1 cellular context compared by ENCODE assay signal in the genomic region with DNA sequence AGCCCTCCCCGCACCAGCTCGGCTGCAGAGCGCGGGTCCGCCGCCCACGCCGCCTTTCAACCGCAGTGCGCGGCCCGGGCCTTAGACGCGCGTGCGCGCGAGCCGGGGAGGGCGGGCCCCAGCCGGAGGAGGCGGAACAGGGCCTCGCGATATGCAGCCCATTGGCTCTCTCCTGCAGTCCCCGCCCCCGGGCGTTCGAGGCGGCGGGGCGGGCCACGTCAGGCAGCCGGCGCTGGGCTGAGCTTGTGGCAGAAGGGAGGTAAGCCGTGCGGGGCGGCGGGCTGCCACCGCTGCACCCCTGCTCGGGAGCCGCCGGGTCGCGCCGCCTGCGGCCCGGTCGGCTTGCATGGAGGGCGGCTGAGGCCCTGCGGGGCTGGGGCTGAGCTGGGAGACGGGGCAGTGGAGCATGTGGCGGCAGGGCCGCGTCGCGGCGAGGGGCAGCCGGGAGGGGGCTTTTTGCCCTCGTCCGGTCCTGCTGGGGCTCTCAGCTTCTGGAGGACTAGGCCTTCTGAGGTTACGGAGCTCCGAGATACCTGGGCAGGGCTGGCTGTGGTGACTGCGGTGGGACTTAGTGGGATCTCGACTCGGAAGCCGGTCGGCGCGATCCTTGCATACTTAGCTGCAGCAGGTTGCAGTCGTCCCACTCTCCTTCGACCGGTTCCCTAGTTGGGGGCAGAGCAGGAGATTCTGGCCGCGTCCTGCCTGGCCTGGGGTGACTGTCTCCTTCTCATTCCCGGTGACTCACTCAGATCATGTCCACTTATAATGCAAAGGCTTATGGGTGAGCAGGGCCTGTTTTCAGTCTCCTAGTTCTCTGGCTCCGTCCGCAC.
TF ChIP-seq lines count a peak whose summit lies in the region.

A gene with protein sequence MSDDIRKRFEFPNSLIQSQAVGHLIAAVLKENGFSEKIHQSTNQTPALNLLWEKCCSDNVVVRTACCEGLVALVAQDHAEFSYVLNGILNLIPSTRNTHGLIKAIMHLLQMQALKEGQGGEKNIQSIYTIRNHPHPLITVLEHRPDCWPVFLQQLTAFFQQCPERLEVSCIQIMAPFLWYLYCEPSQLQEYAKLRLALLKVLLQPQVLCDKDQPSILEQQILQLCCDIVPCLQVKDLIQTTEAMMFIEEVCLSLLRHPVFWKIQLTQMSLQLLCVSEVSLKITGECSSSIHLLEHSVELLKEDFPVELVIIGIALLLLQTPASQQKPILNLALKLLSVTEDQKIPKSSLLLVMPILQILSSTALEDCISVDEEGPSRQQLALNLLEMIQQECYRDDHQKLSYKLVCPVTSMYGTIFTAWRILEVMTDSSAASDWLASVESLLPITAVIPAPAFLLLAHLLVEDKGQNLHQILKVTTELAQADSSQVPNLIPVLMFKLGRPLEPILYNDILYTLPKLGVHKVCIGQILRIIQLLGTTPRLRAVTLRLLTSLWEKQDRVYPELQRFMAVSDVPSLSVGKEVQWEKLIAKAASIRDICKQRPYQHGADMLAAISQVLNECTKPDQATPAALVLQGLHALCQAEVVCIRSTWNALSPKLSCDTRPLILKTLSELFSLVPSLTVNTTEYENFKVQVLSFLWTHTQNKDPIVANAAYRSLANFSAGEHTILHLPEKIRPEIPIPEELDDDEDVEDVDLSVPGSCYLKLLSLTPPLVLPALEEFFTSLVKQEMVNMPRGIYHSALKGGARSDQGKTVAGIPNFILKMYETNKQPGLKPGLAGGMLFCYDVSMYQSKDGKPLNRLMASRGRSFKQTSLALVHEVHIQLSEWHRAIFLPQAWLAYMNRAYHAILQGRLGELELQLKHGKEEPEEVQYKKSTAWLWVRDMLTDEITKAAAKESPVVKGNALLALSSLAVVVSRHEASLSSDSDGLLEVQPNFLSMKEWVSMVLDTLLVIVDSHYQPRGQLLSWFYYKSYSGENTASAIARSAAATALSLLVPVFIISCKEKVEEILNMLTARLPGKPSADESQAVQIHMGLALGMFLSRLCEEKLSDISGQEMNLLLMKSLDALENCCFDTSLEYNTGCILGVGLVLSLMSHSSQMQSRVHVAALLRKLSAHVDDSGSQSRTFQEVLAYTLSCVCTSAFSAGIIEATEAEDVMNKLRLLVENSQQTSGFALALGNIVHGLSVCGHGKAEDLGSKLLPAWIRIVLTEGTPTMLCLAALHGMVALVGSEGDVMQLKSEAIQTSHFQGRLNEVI (N-terminal part only) (plus strand): TSS at position 225 of the 830 bp plus-strand sequence. CDS start 31,095 bp downstream, outside the sequence.

TF ChIP-seq in HepG2, 621 proteins besides CTCF, POLR2A, EP300 and RAD21 (continued from another document and continues in another):
- TF ChIP-seq MIER2 (CRISPR knock-in tag; IDR thresholded peaks at IDR 0.05) (no peak), GTF2F1 (IDR thresholded peaks at IDR 0.05; ENCODE audit: low read length) (0 out of 2 replicates have a peak, but pooled peaks have one; percentile 36), ZNF598 (CRISPR knock-in tag; IDR thresholded peaks at IDR 0.05; ENCODE audit: borderline replicate concordance) (no peak; the same call in 1 of the 2 replicates), ZBTB8A (CRISPR knock-in tag; IDR thresholded peaks at IDR 0.05; ENCODE audit: borderline replicate concordance, low read depth) (no peak), ZNF746 (CRISPR knock-in tag; IDR thresholded peaks at IDR 0.05) (no peak; the same call in 1 of the 2 replicates), ZNF350 (CRISPR knock-in tag; IDR thresholded peaks at IDR 0.05; ENCODE audit: borderline replicate concordance, low read depth) (no peak), ARID2 (CRISPR knock-in tag; IDR thresholded peaks at IDR 0.05; ENCODE audit: borderline replicate concordance) (peak; percentile 91; the same call in 1 of the 2 replicates), ASH2L (IDR thresholded peaks at IDR 0.05; ENCODE audit: insufficient read length, low read depth, low read length) (peak; percentile 78), MAZ (IDR thresholded peaks at IDR 0.05; ENCODE audit: borderline replicate concordance, low read depth, low read length) (peak; percentile 65; the same call in 1 of the 2 replicates), MAZ (CRISPR knock-in tag; IDR thresholded peaks at IDR 0.05; ENCODE audit: low read depth) (peak; percentile 95), HNRNPK (IDR thresholded peaks at IDR 0.05; ENCODE audit: low read depth, low read length, poor library complexity, severe bottlenecking) (peak; percentile 74), ATF7 (IDR thresholded peaks at IDR 0.05) (no peak), ATF7 (CRISPR knock-in tag; IDR thresholded peaks at IDR 0.05) (peak; percentile 54; the same call in 1 of the 2 replicates), MED1 (CRISPR knock-in tag; IDR thresholded peaks at IDR 0.05) (peak; percentile 62; the same call in 1 of the 2 replicates), ARHGAP35 (CRISPR knock-in tag; IDR thresholded peaks at IDR 0.05; ENCODE audit: borderline replicate concordance) (no peak; the same call in 1 of the 2 replicates), ZNF556 (CRISPR knock-in tag; IDR thresholded peaks at IDR 0.05; ENCODE audit: borderline replicate concordance) (peak; percentile 86), SOX13 (IDR thresholded peaks at IDR 0.05) (no peak), SOX13 (CRISPR knock-in tag; conservative IDR thresholded peaks at IDR 0.05 in 1 of 2, IDR thresholded peaks at IDR 0.05 in 1 of 2) (peak in 1 of 2 experiments; percentile 3; a peak in 1 of 4 replicates), ZNF557 (CRISPR knock-in tag; IDR thresholded peaks at IDR 0.05) (0 out of 2 replicates have a peak, but pooled peaks have one; percentile 22), ZNF589 (CRISPR knock-in tag; conservative IDR thresholded peaks at IDR 0.05) (peak; percentile 54; the same call in 1 of the 2 replicates), U2AF1 (optimal IDR thresholded peaks at IDR 0.05; ENCODE audit: low read depth, low read length) (peak; percentile 8), MBD4 (IDR thresholded peaks at IDR 0.05; ENCODE audit: borderline replicate concordance, low read length) (no peak), TBP (CRISPR knock-in tag; IDR thresholded peaks at IDR 0.05) (0 out of 2 replicates have a peak, but pooled peaks have one; percentile 47), ZNF761 (CRISPR knock-in tag; conservative IDR thresholded peaks at IDR 0.05) (peak; percentile 89; the same call in 1 of the 2 replicates), HMG20B (CRISPR knock-in tag; conservative IDR thresholded peaks at IDR 0.05) (no peak), TGIF2 (CRISPR knock-in tag; IDR thresholded peaks at IDR 0.05) (0 out of 2 replicates have a peak, but pooled peaks have one; percentile 22), MEF2D (CRISPR knock-in tag; IDR thresholded peaks at IDR 0.05) (no peak), ZNF160 (CRISPR knock-in tag; IDR thresholded peaks at IDR 0.05) (peak; percentile 64; the same call in 1 of the 2 replicates), NFKB2 (CRISPR knock-in tag; IDR thresholded peaks at IDR 0.05; ENCODE audit: borderline replicate concordance) (peak; percentile 61; the same call in 1 of the 2 replicates), ZNF468 (CRISPR knock-in tag; IDR thresholded peaks at IDR 0.05) (no peak), ATM (IDR thresholded peaks at IDR 0.05; ENCODE audit: borderline replicate concordance) (no peak), ZNF788 (CRISPR knock-in tag; IDR thresholded peaks at IDR 0.05; ENCODE audit: borderline replicate concordance) (peak; percentile 84; the same call in 1 of the 2 replicates)
- TF ChIP-seq, protein P1, sequence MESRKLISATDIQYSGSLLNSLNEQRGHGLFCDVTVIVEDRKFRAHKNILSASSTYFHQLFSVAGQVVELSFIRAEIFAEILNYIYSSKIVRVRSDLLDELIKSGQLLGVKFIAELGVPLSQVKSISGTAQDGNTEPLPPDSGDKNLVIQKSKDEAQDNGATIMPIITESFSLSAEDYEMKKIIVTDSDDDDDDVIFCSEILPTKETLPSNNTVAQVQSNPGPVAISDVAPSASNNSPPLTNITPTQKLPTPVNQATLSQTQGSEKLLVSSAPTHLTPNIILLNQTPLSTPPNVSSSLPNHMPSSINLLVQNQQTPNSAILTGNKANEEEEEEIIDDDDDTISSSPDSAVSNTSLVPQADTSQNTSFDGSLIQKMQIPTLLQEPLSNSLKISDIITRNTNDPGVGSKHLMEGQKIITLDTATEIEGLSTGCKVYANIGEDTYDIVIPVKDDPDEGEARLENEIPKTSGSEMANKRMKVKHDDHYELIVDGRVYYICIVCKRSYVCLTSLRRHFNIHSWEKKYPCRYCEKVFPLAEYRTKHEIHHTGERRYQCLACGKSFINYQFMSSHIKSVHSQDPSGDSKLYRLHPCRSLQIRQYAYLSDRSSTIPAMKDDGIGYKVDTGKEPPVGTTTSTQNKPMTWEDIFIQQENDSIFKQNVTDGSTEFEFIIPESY (CRISPR knock-in tag; IDR thresholded peaks at IDR 0.05), result no peak
- TF ChIP-seq, protein P2, sequence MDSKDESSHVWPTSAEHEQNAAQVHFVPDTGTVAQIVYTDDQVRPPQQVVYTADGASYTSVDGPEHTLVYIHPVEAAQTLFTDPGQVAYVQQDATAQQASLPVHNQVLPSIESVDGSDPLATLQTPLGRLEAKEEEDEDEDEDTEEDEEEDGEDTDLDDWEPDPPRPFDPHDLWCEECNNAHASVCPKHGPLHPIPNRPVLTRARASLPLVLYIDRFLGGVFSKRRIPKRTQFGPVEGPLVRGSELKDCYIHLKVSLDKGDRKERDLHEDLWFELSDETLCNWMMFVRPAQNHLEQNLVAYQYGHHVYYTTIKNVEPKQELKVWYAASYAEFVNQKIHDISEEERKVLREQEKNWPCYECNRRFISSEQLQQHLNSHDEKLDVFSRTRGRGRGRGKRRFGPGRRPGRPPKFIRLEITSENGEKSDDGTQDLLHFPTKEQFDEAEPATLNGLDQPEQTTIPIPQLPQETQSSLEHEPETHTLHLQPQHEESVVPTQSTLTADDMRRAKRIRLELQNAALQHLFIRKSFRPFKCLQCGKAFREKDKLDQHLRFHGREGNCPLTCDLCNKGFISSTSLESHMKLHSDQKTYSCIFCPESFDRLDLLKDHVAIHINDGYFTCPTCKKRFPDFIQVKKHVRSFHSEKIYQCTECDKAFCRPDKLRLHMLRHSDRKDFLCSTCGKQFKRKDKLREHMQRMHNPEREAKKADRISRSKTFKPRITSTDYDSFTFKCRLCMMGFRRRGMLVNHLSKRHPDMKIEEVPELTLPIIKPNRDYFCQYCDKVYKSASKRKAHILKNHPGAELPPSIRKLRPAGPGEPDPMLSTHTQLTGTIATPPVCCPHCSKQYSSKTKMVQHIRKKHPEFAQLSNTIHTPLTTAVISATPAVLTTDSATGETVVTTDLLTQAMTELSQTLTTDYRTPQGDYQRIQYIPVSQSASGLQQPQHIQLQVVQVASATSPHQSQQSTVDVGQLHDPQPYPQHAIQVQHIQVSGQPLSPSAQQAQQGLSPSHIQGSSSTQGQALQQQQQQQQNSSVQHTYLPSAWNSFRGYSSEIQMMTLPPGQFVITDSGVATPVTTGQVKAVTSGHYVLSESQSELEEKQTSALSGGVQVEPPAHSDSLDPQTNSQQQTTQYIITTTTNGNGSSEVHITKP (CRISPR knock-in tag; IDR thresholded peaks at IDR 0.05; ENCODE audit: low read depth), result 0 out of 2 replicates have a peak, but pooled peaks have one; percentile 43
- TF ChIP-seq, protein P3, sequence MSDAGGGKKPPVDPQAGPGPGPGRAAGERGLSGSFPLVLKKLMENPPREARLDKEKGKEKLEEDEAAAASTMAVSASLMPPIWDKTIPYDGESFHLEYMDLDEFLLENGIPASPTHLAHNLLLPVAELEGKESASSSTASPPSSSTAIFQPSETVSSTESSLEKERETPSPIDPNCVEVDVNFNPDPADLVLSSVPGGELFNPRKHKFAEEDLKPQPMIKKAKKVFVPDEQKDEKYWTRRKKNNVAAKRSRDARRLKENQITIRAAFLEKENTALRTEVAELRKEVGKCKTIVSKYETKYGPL (CRISPR knock-in tag; IDR thresholded peaks at IDR 0.05), result peak; percentile 55; the same call in 1 of the 2 replicates
- TF ChIP-seq, protein P4, sequence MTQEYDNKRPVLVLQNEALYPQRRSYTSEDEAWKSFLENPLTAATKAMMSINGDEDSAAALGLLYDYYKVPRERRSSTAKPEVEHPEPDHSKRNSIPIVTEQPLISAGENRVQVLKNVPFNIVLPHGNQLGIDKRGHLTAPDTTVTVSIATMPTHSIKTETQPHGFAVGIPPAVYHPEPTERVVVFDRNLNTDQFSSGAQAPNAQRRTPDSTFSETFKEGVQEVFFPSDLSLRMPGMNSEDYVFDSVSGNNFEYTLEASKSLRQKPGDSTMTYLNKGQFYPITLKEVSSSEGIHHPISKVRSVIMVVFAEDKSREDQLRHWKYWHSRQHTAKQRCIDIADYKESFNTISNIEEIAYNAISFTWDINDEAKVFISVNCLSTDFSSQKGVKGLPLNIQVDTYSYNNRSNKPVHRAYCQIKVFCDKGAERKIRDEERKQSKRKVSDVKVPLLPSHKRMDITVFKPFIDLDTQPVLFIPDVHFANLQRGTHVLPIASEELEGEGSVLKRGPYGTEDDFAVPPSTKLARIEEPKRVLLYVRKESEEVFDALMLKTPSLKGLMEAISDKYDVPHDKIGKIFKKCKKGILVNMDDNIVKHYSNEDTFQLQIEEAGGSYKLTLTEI (CRISPR knock-in tag; conservative IDR thresholded peaks at IDR 0.05), result no peak
- TF ChIP-seq, protein P5, sequence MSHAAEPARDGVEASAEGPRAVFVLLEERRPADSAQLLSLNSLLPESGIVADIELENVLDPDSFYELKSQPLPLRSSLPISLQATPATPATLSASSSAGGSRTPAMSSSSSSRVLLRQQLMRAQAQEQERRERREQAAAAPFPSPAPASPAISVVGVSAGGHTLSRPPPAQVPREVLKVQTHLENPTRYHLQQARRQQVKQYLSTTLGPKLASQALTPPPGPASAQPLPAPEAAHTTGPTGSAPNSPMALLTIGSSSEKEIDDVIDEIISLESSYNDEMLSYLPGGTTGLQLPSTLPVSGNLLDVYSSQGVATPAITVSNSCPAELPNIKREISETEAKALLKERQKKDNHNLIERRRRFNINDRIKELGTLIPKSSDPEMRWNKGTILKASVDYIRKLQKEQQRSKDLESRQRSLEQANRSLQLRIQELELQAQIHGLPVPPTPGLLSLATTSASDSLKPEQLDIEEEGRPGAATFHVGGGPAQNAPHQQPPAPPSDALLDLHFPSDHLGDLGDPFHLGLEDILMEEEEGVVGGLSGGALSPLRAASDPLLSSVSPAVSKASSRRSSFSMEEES (CRISPR knock-in tag; IDR thresholded peaks at IDR 0.05), result no peak
- TF ChIP-seq, protein P6, sequence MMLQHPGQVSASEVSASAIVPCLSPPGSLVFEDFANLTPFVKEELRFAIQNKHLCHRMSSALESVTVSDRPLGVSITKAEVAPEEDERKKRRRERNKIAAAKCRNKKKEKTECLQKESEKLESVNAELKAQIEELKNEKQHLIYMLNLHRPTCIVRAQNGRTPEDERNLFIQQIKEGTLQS (CRISPR knock-in tag; IDR thresholded peaks at IDR 0.05), result 0 out of 2 replicates have a peak, but pooled peaks have one; percentile 13
